ENCODE assay signal across 30 cellular contexts in the genomic region with DNA sequence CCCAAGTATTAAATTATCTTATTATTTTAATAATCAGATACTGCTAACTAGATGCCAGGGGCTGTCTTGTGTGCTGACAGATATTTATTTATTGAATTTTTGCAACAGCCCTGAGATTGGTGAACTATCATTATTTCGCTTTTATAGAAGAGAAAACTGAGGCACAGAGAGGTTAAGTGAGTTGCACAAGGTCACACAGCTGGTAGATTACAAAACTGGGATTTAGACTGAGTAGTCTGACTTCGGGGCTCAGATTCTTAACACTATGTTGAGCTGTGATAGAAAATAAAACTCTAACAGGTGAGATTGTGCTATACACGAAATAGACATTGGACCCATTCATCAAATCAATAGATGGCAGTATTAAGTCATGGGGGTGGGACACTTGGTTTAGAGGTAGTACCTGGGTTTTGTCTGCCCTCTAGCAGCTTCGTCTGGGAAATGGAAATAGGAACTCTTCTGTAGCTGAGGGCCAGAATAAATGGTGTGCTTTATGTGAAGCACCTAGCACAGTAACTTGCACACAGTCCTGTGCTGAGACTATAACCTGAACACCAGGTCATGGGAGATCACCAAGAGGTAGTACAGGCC.
A peak's percentile ranks its signal among the peaks of the same experiment; 100 is the strongest.
DNase-seq lines count a peak whose midpoint lies in the region; ATAC-seq and TF ChIP-seq lines count a peak whose summit lies in the region.
"Had no signal": no experiment of that assay in that cellular context is flagged by ENCODE, and none has a peak within 500 bp of the region (broad histone marks: within the 10 kb centered on the region; RNA-seq: fewer than 3 reads in every experiment).

No MANE protein-coding gene starts in this region.

- H3K27me3 ChIP-seq in OCI-LY3 (ENCODE audit: low read depth, low read length) (no peaks in the 10 kb centered on the region), foreskin keratinocyte (no peaks in the 10 kb centered on the region), ovary (no peaks in the 10 kb centered on the region)
- H3K27me3 ChIP-seq: adrenal gland, body of pancreas, dorsolateral prefrontal cortex, left lung, sigmoid colon, uterus had no signal

- H3K4me1 ChIP-seq in OCI-LY3 (ENCODE audit: low read length), result no peaks in the 10 kb centered on the region
- H3K4me1 ChIP-seq in foreskin keratinocyte, result peaks cover 8% of the 10 kb centered on the region
- H3K4me1 ChIP-seq in ovary (ENCODE audit: insufficient read depth), result peaks cover 2% of the 10 kb centered on the region
- H3K4me1 ChIP-seq: A549, body of pancreas, left lung, sigmoid colon, uterus had no signal

- peaks cover 21% of the 10 kb centered on the region for H3K36me3 ChIP-seq in OCI-LY3 (replicated peaks; ENCODE audit: low read depth, low read length)
- no peaks in the 10 kb centered on the region for H3K36me3 ChIP-seq in ovary
- H3K36me3 ChIP-seq: adrenal gland, thoracic aorta, uterus had no signal

- no peak for TF ChIP-seq POLR2A in ovary (IDR thresholded peaks at IDR 0.05)

- H3K4me3 ChIP-seq in OCI-LY3 (ENCODE audit: low read length), result no peak overlapping the region
- no peak overlapping the region for H3K4me3 ChIP-seq in ovary
- H3K4me3 ChIP-seq: A549, adrenal gland, body of pancreas, dorsolateral prefrontal cortex, left lung, sigmoid colon, thoracic aorta, uterus had no signal

- H2AFZ ChIP-seq in OCI-LY3 (ENCODE audit: low read depth, low read length), result no peak overlapping the region

- ATAC-seq in foreskin keratinocyte, result no peak
- no peak for ATAC-seq in stimulated activated naive CD8-positive, alpha-beta T cell treated with anti-CD3 and anti-CD28 coated beads, Interleukin-15, amount 100 ng/mL, for 72 hours
- ATAC-seq: A549; activated CD8-positive, alpha-beta memory T cell treated with anti-CD3 and anti-CD28 coated beads, Interleukin-2, amount 10 ng/mL, durations not matched to agents 7 days and 5 days; activated T-cell treated with anti-CD3 and anti-CD28 coated beads, Interleukin-2, amount 50 U/mL, for 72 hours; body of pancreas; left lung; stimulated activated naive CD8-positive, alpha-beta T cell treated with anti-CD3 and anti-CD28 coated beads, Interleukin-15, Interleukin-2, amounts not matched to agents 100 U/mL and 50 U/mL, for 24 hours had no signal

- H4K20me1 ChIP-seq in OCI-LY3 (ENCODE audit: insufficient read depth, low read length), result no peaks in the 10 kb centered on the region

- H3K4me3 Mint-ChIP-seq in activated naive CD4-positive, alpha-beta T cell treated with anti-CD3 and anti-CD28 coated beads for 36 hours, result no peak overlapping the region
- no peak overlapping the region for H3K4me3 Mint-ChIP-seq in stimulated activated naive CD8-positive, alpha-beta T cell treated with anti-CD3 and anti-CD28 coated beads, Interleukin-15, amount 100 ng/mL, for 72 hours
- H3K4me3 Mint-ChIP-seq: activated CD8-positive, alpha-beta memory T cell treated with anti-CD3 and anti-CD28 coated beads, Interleukin-2, amount 10 ng/mL, durations not matched to agents 7 days and 5 days; activated T-cell treated with anti-CD3 and anti-CD28 coated beads, Interleukin-2, amount 50 U/mL, for 72 hours; IgD-negative memory B cell had no signal

- H3K9ac ChIP-seq in OCI-LY3 (ENCODE audit: low read length), result no peak overlapping the region

- 94 to 96% (median 94%) methylated on average over 4 of the region's 4 CpGs for WGBS in ovary, 3 donors

- no peaks in the 10 kb centered on the region for H3K79me2 ChIP-seq in OCI-LY3 (ENCODE audit: low read length)

- H3K4me2 ChIP-seq in OCI-LY3 (ENCODE audit: low read length), result no peak overlapping the region
- H3K4me2 ChIP-seq: A549 had no signal

- H3K36me3 Mint-ChIP-seq in activated naive CD4-positive, alpha-beta T cell treated with anti-CD3 and anti-CD28 coated beads for 36 hours (ENCODE audit: low read depth), result peaks cover 3% of the 10 kb centered on the region

- H3K27me3 Mint-ChIP-seq in activated naive CD4-positive, alpha-beta T cell treated with anti-CD3 and anti-CD28 coated beads for 36 hours (ENCODE audit: low read depth), result no peaks in the 10 kb centered on the region
- no peaks in the 10 kb centered on the region for H3K27me3 Mint-ChIP-seq in stimulated activated naive CD8-positive, alpha-beta T cell treated with anti-CD3 and anti-CD28 coated beads, Interleukin-15, amount 100 ng/mL, for 72 hours
- H3K27me3 Mint-ChIP-seq: activated CD8-positive, alpha-beta memory T cell treated with anti-CD3 and anti-CD28 coated beads, Interleukin-2, amount 10 ng/mL, durations not matched to agents 7 days and 5 days; IgD-negative memory B cell had no signal

- intact Hi-C loops in activated naive CD4-positive, alpha-beta T cell treated with anti-CD3 and anti-CD28 coated beads for 36 hours (cut with micrococcal nuclease), result loop anchor here (1.0 kb wide), 1 partner anchor 137 kb away; no protein-coding TSS in a partner anchor
- intact Hi-C loops in ovary (cut with DNase I), result no loop called here

- peak; percentile 7 for DNase-seq in activated naive CD4-positive, alpha-beta T cell treated with anti-CD3 and anti-CD28 coated beads for 36 hours
- no peak for DNase-seq in activated naive CD4-positive, alpha-beta T cell treated with Interleukin-2 at 50 U/mL for 16 hours
- no peak for DNase-seq in foreskin keratinocyte
- no peak for DNase-seq in ovary
- no peak for DNase-seq in DMS53 treated with DMSO at 0.1 percent for 48 hours (lab: John Stamatoyannopoulos, UW; ENCODE audit: unreplicated experiment)
- DNase-seq in dedifferentiated amniotic fluid mesenchymal stem cell (ENCODE audit: extremely low spot score), result no peak
- DNase-seq in stimulated activated naive CD8-positive, alpha-beta T cell treated with anti-CD3 and anti-CD28 coated beads, Interleukin-15, amount 100 ng/mL, for 72 hours, result no peak
- DNase-seq: activated CD4-positive, alpha-beta T cell treated with anti-CD3 and anti-CD28 coated beads, Interleukin-2, amount 50 U/mL, for 1 hour; activated CD8-positive, alpha-beta memory T cell treated with anti-CD3 and anti-CD28 coated beads, Interleukin-2, amount 10 ng/mL, durations not matched to agents 7 days and 5 days; activated naive CD4-positive, alpha-beta T cell; activated T-cell treated with anti-CD3 and anti-CD28 coated beads, Interleukin-2, amount 50 U/mL, for 72 hours; adrenal gland; body of pancreas; DMS79 treated with DMSO at 0.1 percent for 48 hours; dorsolateral prefrontal cortex; hypothalamus; left lung; NCI-H1105; NCI-H2029; NCI-H2227 treated with DMSO at 0.1 percent for 48 hours; SHP77 treated with DMSO at 0.1 percent for 48 hours; sigmoid colon; stimulated activated naive CD8-positive, alpha-beta T cell treated with anti-CD3 and anti-CD28 coated beads, Interleukin-15, Interleukin-2, amounts not matched to agents 100 U/mL and 50 U/mL, for 24 hours; T-helper 9 cell; uterus had no signal

- no peak for TF ChIP-seq EP300 in ovary (IDR thresholded peaks at IDR 0.05)

- peaks cover 8% of the 10 kb centered on the region for H3K4me1 Mint-ChIP-seq in activated naive CD4-positive, alpha-beta T cell treated with anti-CD3 and anti-CD28 coated beads for 36 hours (ENCODE audit: low read depth)
- H3K4me1 Mint-ChIP-seq in stimulated activated naive CD8-positive, alpha-beta T cell treated with anti-CD3 and anti-CD28 coated beads, Interleukin-15, amount 100 ng/mL, for 72 hours, result peaks cover 14% of the 10 kb centered on the region
- H3K4me1 Mint-ChIP-seq: activated CD8-positive, alpha-beta memory T cell treated with anti-CD3 and anti-CD28 coated beads, Interleukin-2, amount 10 ng/mL, durations not matched to agents 7 days and 5 days had no signal

- H3K27ac ChIP-seq in OCI-LY3 (ENCODE audit: low read length) (no peak overlapping the region), foreskin keratinocyte (no peak overlapping the region), ovary (no peak overlapping the region)
- H3K27ac ChIP-seq: A549, adrenal gland, body of pancreas, dorsolateral prefrontal cortex, left lung, sigmoid colon, thoracic aorta, uterus, VCaP had no signal

- H3K27ac Mint-ChIP-seq in activated naive CD4-positive, alpha-beta T cell treated with anti-CD3 and anti-CD28 coated beads for 36 hours, result no peak overlapping the region
- H3K27ac Mint-ChIP-seq in stimulated activated naive CD8-positive, alpha-beta T cell treated with anti-CD3 and anti-CD28 coated beads, Interleukin-15, amount 100 ng/mL, for 72 hours, result no peak overlapping the region
- H3K27ac Mint-ChIP-seq: activated CD8-positive, alpha-beta memory T cell treated with anti-CD3 and anti-CD28 coated beads, Interleukin-2, amount 10 ng/mL, durations not matched to agents 7 days and 5 days; activated T-cell treated with anti-CD3 and anti-CD28 coated beads, Interleukin-2, amount 50 U/mL, for 72 hours; IgD-negative memory B cell had no signal

- CTCF ChIA-PET in activated naive CD4-positive, alpha-beta T cell treated with anti-CD3 and anti-CD28 coated beads for 36 hours (lab: Charles Lee), result interaction anchor here (1.1 to 1.5 kb wide), 4 partner anchors 51 to 145 kb away, joined by 3 to 4 read pairs (median 3); no protein-coding TSS in a partner anchor

- peaks cover 1% of the 10 kb centered on the region; the same call in 1 of the 2 replicates for H3K9me3 ChIP-seq in OCI-LY3 (ENCODE audit: insufficient read depth, low read length)
- H3K9me3 ChIP-seq in ovary, result no peaks in the 10 kb centered on the region
- H3K9me3 ChIP-seq: A549, adrenal gland, body of pancreas, left lung, sigmoid colon, thoracic aorta, uterus had no signal

- H3K9me3 Mint-ChIP-seq in activated naive CD4-positive, alpha-beta T cell treated with anti-CD3 and anti-CD28 coated beads for 36 hours, result no peaks in the 10 kb centered on the region
- H3K9me3 Mint-ChIP-seq in stimulated activated naive CD8-positive, alpha-beta T cell treated with anti-CD3 and anti-CD28 coated beads, Interleukin-15, amount 100 ng/mL, for 72 hours, result no peaks in the 10 kb centered on the region
- H3K9me3 Mint-ChIP-seq: activated T-cell treated with anti-CD3 and anti-CD28 coated beads, Interleukin-2, amount 50 U/mL, for 72 hours; IgD-negative memory B cell had no signal

- TF ChIP-seq CTCF in OCI-LY3 (IDR thresholded peaks at IDR 0.05; ENCODE audit: low read depth, low read length), result peak; percentile 57
- peak; percentile 16 for TF ChIP-seq CTCF in foreskin keratinocyte (conservative IDR thresholded peaks at IDR 0.05)
- no peak for TF ChIP-seq CTCF in ovary (IDR thresholded peaks at IDR 0.05)

Comparison
In these comparisons a context has a peak if more than half of its experiments do, and no peak if none do; other contexts are left out.
1. CTCF ChIP-seq: peak in OCI-LY3 (single experiment) and foreskin keratinocyte (single experiment); none in ovary (0 of 3).